In the genomic region with DNA sequence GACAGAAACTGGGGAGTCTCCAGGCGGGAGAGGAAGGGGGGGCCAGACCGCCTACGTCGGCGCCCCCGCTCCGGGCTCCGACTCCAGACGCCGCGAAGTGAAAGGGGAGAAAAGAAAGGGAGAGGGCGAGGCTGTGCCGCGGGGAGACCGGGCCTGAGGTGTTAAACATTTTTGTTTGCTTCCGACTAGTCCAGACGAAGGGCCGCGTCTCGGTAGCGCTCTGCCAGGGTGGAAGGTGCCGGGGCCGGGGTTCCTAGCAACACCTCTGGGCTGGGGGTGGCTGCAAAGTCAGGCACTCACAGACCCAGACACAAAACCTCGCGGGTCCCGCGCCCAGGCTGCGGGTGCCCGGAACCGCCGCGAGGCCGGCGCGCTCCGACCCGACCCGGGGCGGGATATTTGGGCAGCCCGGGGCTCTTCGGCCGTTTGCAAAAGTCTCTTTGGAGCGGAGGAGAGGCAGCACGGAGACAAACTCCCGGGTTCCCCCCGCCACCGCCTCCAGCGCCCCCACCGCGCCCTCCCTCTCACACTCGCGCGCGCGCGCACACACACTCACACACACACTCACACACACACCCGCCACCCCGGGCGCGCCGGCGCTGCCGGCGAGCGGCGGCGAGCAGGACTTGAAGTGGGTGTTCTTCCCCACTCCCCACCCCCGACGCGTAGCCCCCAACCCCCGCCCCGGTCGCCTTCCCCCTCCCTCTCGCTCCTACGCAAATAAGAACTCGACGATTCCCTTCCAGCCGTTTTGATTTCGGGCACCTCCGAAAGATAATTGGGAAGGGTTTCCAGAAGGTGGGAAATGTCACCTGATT, we compare ENCODE assay signal across 8 cellular contexts. TPM values are rescaled to one million over a fixed set of nuclear protein-coding genes. Genes with fewer than 3 reads are reported as not detected.
A peak's percentile ranks its signal among the peaks of the same experiment; 100 is the strongest.
DNase-seq lines count a peak whose midpoint lies in the region; ATAC-seq and TF ChIP-seq lines count a peak whose summit lies in the region.

No MANE protein-coding gene starts in this region.

- DNase-seq in D341Med (ENCODE audit: low spot score) = peak; percentile 58
- no peak for DNase-seq in LNCaP clone FGC (ENCODE audit: low read depth)
- peak; percentile 41 for DNase-seq in activated CD4-positive, alpha-beta memory T cell treated with anti-CD3 and anti-CD28 coated beads for 36 hours
- DNase-seq in esophagus muscularis mucosa (ENCODE audit: extremely low spot score) = no peak
- peak; percentile 74 for DNase-seq in myocyte (ENCODE audit: low read depth)
- peak; percentile 71 to 86 for DNase-seq in aorta

- peaks cover 32% of the 10 kb centered on the region for H3K4me1 Mint-ChIP-seq in activated CD4-positive, alpha-beta memory T cell treated with anti-CD3 and anti-CD28 coated beads for 36 hours (ENCODE audit: low read depth)

- H3K27ac ChIP-seq in esophagus muscularis mucosa (replicated peaks in 1 of 4) (peak overlapping the region; percentile 67 to 78 (median 77)), aorta (ENCODE audit: low read depth in 1 of 2, low read length in 2 of 2) (no peak overlapping the region)

- TF ChIP-seq CTCF in LNCaP clone FGC (IDR thresholded peaks at IDR 0.05; ENCODE audit: control insufficient read depth, extremely low read depth, insufficient read depth) (no peak), esophagus muscularis mucosa (IDR thresholded peaks at IDR 0.05) (no peak)

- no peaks in the 10 kb centered on the region for H3K9me3 ChIP-seq in esophagus muscularis mucosa
- H3K9me3 ChIP-seq in aorta (ENCODE audit: control insufficient read depth, low read length) = no peaks in the 10 kb centered on the region

- TF ChIP-seq EP300 in esophagus muscularis mucosa (IDR thresholded peaks at IDR 0.05) = no peak

- peak overlapping the region; percentile 84 for H3K4me3 Mint-ChIP-seq in activated CD4-positive, alpha-beta memory T cell treated with anti-CD3 and anti-CD28 coated beads for 36 hours

- under 1% methylated on average over 55 of the region's 80 CpGs for WGBS in esophagus muscularis mucosa
- 0 to 1% methylated on average over 77 to 80 of the region's 80 CpGs for WGBS in aorta, 2 donors

- TF ChIP-seq POLR2A in esophagus muscularis mucosa (IDR thresholded peaks at IDR 0.05; ENCODE audit: low read depth) = no peak

- peak; percentile 78 for ATAC-seq in aorta (ENCODE audit: low FRiP score)
- no peak for ATAC-seq in GM18517 (IDR thresholded peaks at IDR 0.05; ENCODE audit: unreplicated experiment)
- no peak for ATAC-seq in HG03432 (IDR thresholded peaks at IDR 0.05; ENCODE audit: unreplicated experiment)

- no peaks in the 10 kb centered on the region for H3K36me3 Mint-ChIP-seq in activated CD4-positive, alpha-beta memory T cell treated with anti-CD3 and anti-CD28 coated beads for 36 hours

- H3K36me3 ChIP-seq in esophagus muscularis mucosa (no peaks in the 10 kb centered on the region), aorta (ENCODE audit: control insufficient read depth in 1 of 2, insufficient read depth in 2 of 2, low read length in 1 of 2) (no peaks in the 10 kb centered on the region)

- intact Hi-C loops in activated CD4-positive, alpha-beta memory T cell treated with anti-CD3 and anti-CD28 coated beads for 36 hours (cut with micrococcal nuclease) = loop anchor here (1.0 to 5.0 kb wide), 3 partner anchors 308 to 738 kb away; no protein-coding TSS in a partner anchor
- intact Hi-C loops in esophagus muscularis mucosa (cut with DNase I) (loop anchor here (5.0 kb wide), 1 partner anchor 737 kb away; no protein-coding TSS in a partner anchor), aorta (cut with DNase I) (loop anchor here (2.0 to 10.0 kb wide), 4 partner anchors 82 to 745 kb away; a partner anchor contains a TSS)

- peaks cover 45% of the 10 kb centered on the region for H3K27me3 Mint-ChIP-seq in activated CD4-positive, alpha-beta memory T cell treated with anti-CD3 and anti-CD28 coated beads for 36 hours

- H3K9me3 Mint-ChIP-seq in activated CD4-positive, alpha-beta memory T cell treated with anti-CD3 and anti-CD28 coated beads for 36 hours = no peaks in the 10 kb centered on the region

- peak overlapping the region; percentile 41 for H3K4me3 ChIP-seq in LNCaP clone FGC (ENCODE audit: low read depth, low read length)
- H3K4me3 ChIP-seq in esophagus muscularis mucosa = peak overlapping the region; percentile 65 to 82 (median 72)
- peak overlapping the region; percentile 55 to 59 for H3K4me3 ChIP-seq in aorta (ENCODE audit: low read length in 2 of 2)

- H3K4me1 ChIP-seq in esophagus muscularis mucosa = peaks cover 19 to 50% (median 42%) of the 10 kb centered on the region in 4 donors
- no peaks in the 10 kb centered on the region for H3K4me1 ChIP-seq in aorta (ENCODE audit: control insufficient read depth in 1 of 2, insufficient read depth in 2 of 2, low read length in 2 of 2)

- H3K27me3 ChIP-seq in esophagus muscularis mucosa = peaks cover 0 to 7% (median 0%) of the 10 kb centered on the region in 4 donors
- H3K27me3 ChIP-seq in aorta (ENCODE audit: control insufficient read depth in 1 of 2, insufficient read depth in 2 of 2, low read length in 1 of 2) = no peaks in the 10 kb centered on the region

- H3K27ac Mint-ChIP-seq in activated CD4-positive, alpha-beta memory T cell treated with anti-CD3 and anti-CD28 coated beads for 36 hours = no peak overlapping the region

- CTCF ChIA-PET in activated CD4-positive, alpha-beta memory T cell treated with anti-CD3 and anti-CD28 coated beads for 36 hours (lab: Charles Lee) = no interaction called here

- POLR2A ChIA-PET in activated CD4-positive, alpha-beta memory T cell treated with anti-CD3 and anti-CD28 coated beads for 36 hours (lab: Charles Lee) = no interaction called here

RNA-seq across cellular contexts. Expression of a gene that starts 0.6 kb away (rescaled TPM):
- total RNA-seq in activated CD4-positive, alpha-beta memory T cell treated with anti-CD3 and anti-CD28 coated beads for 36 hours = under 1 TPM; 0.36 to 0.65 TPM
- total RNA-seq in esophagus muscularis mucosa = 10 to 100 TPM in 1 of 4 donors, 1 to 10 TPM in 3; 2.0 to 16.4 (median 4.3) TPM
- total RNA-seq in myocyte = 29.9 and 75.0 TPM in 2 replicates
- polyA plus RNA-seq in myocyte (2012) = 42.6 TPM
- total RNA-seq in aorta = 10 to 100 TPM in 1 of 2 donors, 1 to 10 TPM in 1; 6.1 to 16.8 TPM
- polyA plus RNA-seq in aorta = 1 to 10 TPM; 1.8 to 7.5 TPM

Comparison
In these comparisons a context has a peak if more than half of its experiments do, and no peak if none do; other contexts are left out.
1. DNase-seq: peak in D341Med (single experiment), activated CD4-positive, alpha-beta memory T cell treated with anti-CD3 and anti-CD28 coated beads for 36 hours (single experiment), myocyte (single experiment) and aorta (2 of 2); none in LNCaP clone FGC (single experiment) and esophagus muscularis mucosa (single experiment).
2. H3K27ac ChIP-seq: peak in esophagus muscularis mucosa (4 of 4); none in aorta (0 of 2).
3. Peak in every context shown above with its lines, with median percentiles within 50 percentile points of each other: H3K4me3 ChIP-seq.